1 cellular context compared by ENCODE assay signal in genomic region chr2:238560234-238560633, GRCh38.
TF ChIP-seq lines count a peak whose summit lies in the region.

No MANE protein-coding gene starts in this region.

TF ChIP-seq in GM23338, 12 proteins besides CTCF, POLR2A, EP300 and RAD21:
- TF ChIP-seq ZNF462 (CRISPR knock-in tag; IDR thresholded peaks at IDR 0.05) (no peak), CREB1 (CRISPR knock-in tag; IDR thresholded peaks at IDR 0.05; ENCODE audit: low read depth) (no peak), POLR2AphosphoS5 (IDR thresholded peaks at IDR 0.05; ENCODE audit: low read depth) (no peak), ZNF114 (CRISPR knock-in tag; IDR thresholded peaks at IDR 0.05) (no peak), ZNF331 (CRISPR knock-in tag; IDR thresholded peaks at IDR 0.05; ENCODE audit: low read depth) (no peak), REST (IDR thresholded peaks at IDR 0.05; ENCODE audit: unreplicated experiment) (no peak), ETS1 (IDR thresholded peaks at IDR 0.05) (no peak), NANOG (IDR thresholded peaks at IDR 0.05; ENCODE audit: borderline replicate concordance) (no peak), EZH2 (IDR thresholded peaks at IDR 0.05; ENCODE audit: low read depth, unreplicated experiment) (no peak), STAT1 (IDR thresholded peaks at IDR 0.05; ENCODE audit: unreplicated experiment) (no peak), JUNB (IDR thresholded peaks at IDR 0.05; ENCODE audit: unreplicated experiment) (no peak), EZH2phosphoT487 (IDR thresholded peaks at IDR 0.05; ENCODE audit: unreplicated experiment) (no peak)
TF ChIP-seq in GM23338: peak in this region for 0.
